In the genomic region with DNA sequence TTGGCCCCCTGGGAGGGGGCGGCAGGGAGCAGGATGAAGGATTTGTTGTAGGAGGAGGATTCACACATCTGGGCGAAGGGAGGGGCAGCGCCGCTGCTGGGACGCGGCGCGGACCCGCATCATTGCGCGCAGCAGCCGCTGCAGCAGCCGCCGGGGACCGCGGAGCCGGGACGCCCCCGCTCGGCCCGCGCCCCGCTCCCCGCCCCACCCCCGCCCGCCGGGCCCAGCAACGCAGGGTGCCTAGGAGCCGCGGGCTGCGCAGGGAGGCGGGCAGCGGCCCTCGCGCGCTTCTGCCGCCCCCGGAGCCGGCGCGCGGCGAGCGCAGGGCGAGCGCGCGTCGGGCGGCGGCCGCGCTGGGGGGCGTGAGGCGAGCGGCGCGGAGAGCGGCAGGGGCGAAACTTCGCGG, we compare ENCODE assay signal across 8 cellular contexts. TPM values are rescaled to one million over a fixed set of nuclear protein-coding genes. Genes with fewer than 3 reads are reported as not detected.
DNase-seq lines count a peak whose midpoint lies in the region; ATAC-seq and TF ChIP-seq lines count a peak whose summit lies in the region.

No MANE protein-coding gene starts in this region.

- peak overlapping the region; percentile 90 for H3K27ac Mint-ChIP-seq in osteocyte (ENCODE audit: unreplicated experiment)

- DNase-seq in CD1c-positive myeloid dendritic cell (ENCODE audit: extremely low spot score) (peak; percentile 8), NCI-H1105 (lab: John Stamatoyannopoulos, UW) (peak; percentile 51), erythroblast (lab: John Stamatoyannopoulos, UW) (peak; percentile 29 to 36), osteocyte (ENCODE audit: extremely low spot score, unreplicated experiment) (no peak), DMS 273 treated with DMSO at 0.1 percent for 48 hours (lab: John Stamatoyannopoulos, UW) (no peak)
- no peak for DNase-seq in activated CD8-positive, alpha-beta memory T cell treated with anti-CD3 and anti-CD28 coated beads for 24 hours
- no peak for DNase-seq in stimulated activated CD4-positive, alpha-beta T cell treated with anti-CD3 and anti-CD28 coated beads, Interleukin-12 subunit alpha, Interleukin-12 subunit beta, amount 100 ng/mL, for 4 hours

- no peak for TF ChIP-seq POLR2A in erythroblast (IDR thresholded peaks at IDR 0.05; ENCODE audit: low read length)

- no peaks in the 10 kb centered on the region for H3K9me3 Mint-ChIP-seq in osteocyte (ENCODE audit: unreplicated experiment)

- TF ChIP-seq CTCF in osteocyte (IDR thresholded peaks at IDR 0.05), result no peak

- H3K27me3 Mint-ChIP-seq in osteocyte (ENCODE audit: unreplicated experiment), result no peaks in the 10 kb centered on the region

- H3K4me1 Mint-ChIP-seq in osteocyte (ENCODE audit: unreplicated experiment), result peaks cover 35% of the 10 kb centered on the region

- H3K4me3 Mint-ChIP-seq in osteocyte (ENCODE audit: unreplicated experiment), result peak overlapping the region; percentile 96

- peak; percentile 26 for ATAC-seq in GM21390 (IDR thresholded peaks at IDR 0.05; ENCODE audit: unreplicated experiment)

- no peaks in the 10 kb centered on the region for H3K36me3 Mint-ChIP-seq in osteocyte (ENCODE audit: unreplicated experiment)

RNA-seq across cellular contexts. Expression of a gene that starts 0.2 kb away (rescaled TPM):
- total RNA-seq in osteocyte, result 17.8 and 28.0 TPM in 2 replicates

Comparison
In these comparisons a context has a peak if more than half of its experiments do, and no peak if none do; other contexts are left out.
1. DNase-seq: peak in CD1c-positive myeloid dendritic cell (single experiment), NCI-H1105 (single experiment) and erythroblast (2 of 2); none in osteocyte (single experiment), activated CD8-positive, alpha-beta memory T cell treated with anti-CD3 and anti-CD28 coated beads for 24 hours (single experiment), DMS 273 treated with DMSO at 0.1 percent for 48 hours (single experiment) and stimulated activated CD4-positive, alpha-beta T cell treated with anti-CD3 and anti-CD28 coated beads, Interleukin-12 subunit alpha, Interleukin-12 subunit beta, amount 100 ng/mL, for 4 hours (single experiment).